22 cellular contexts compared by ENCODE assay signal in genomic region chr5:147731708-147732551, GRCh38. TPM values are rescaled to one million over a fixed set of nuclear protein-coding genes. Genes with fewer than 3 reads are reported as not detected.
"Had no signal": no experiment of that assay in that cellular context is flagged by ENCODE, and none has a peak within 500 bp of the region (broad histone marks: within the 10 kb centered on the region; RNA-seq: fewer than 3 reads in every experiment).

No MANE protein-coding gene starts in this region.

- H3K27me3 ChIP-seq: sigmoid colon, stomach, thyroid gland had no signal

- H3K4me2 ChIP-seq: smooth muscle cell had no signal

- H3K4me1 ChIP-seq: left ventricle myocardium inferior, sigmoid colon, stomach, thyroid gland had no signal

- H3K36me3 ChIP-seq: left ventricle myocardium inferior, sigmoid colon, stomach, thyroid gland had no signal

- H3K27ac ChIP-seq: left ventricle myocardium inferior, sigmoid colon, stomach, thyroid gland had no signal

- H3K9me3 ChIP-seq: left ventricle myocardium inferior, sigmoid colon, stomach, thyroid gland had no signal

- FAIRE-seq: TTC549 had no signal

- DNase-seq: activated CD4-positive, alpha-beta T cell treated with anti-CD3 and anti-CD28 coated beads for 36 hours; activated CD4-positive, alpha-beta T cell treated with anti-CD3 and anti-CD28 coated beads, Interleukin-2, amount 50 U/mL, for 48 hours; activated CD8-positive, alpha-beta memory T cell treated with anti-CD3 and anti-CD28 coated beads, Interleukin-2, amount 50 U/mL, for 48 hours; activated naive CD4-positive, alpha-beta T cell treated with Interleukin-2 at 50 U/mL for 16 hours; activated naive CD8-positive, alpha-beta T cell treated with anti-CD3 and anti-CD28 coated beads for 36 hours; activated T-cell treated with anti-CD3 and anti-CD28 coated beads, Interleukin-2, amount 50 U/mL, for 4 hours; effector CD4-positive, alpha-beta T cell; erythroblast; foreskin fibroblast; left ventricle myocardium inferior; mammary epithelial cell; nephron progenitor cell; retina; sigmoid colon; stimulated activated CD4-positive, alpha-beta T cell treated with anti-CD3 and anti-CD28 coated beads, Interleukin-15, amount 100 ng/mL, for 24 hours; stomach; T-helper 1 cell; thyroid gland had no signal

- H3K4me3 ChIP-seq: left ventricle myocardium inferior, sigmoid colon, smooth muscle cell, stomach, thyroid gland had no signal

- ATAC-seq: activated CD4-positive, alpha-beta T cell treated with anti-CD3 and anti-CD28 coated beads for 36 hours; activated T-cell treated with anti-CD3 and anti-CD28 coated beads, Interleukin-2, amount 50 U/mL, for 4 hours; stimulated activated memory B cell treated with anti-CD40 and anti-IgM and Interleukin-4, amounts not matched to agents 10 μg/mL and 1 μg/mL and 100 μg/mL, for 72 hours had no signal

RNA-seq across cellular contexts. Expression of gene JAKMIP2, which starts 50.6 kb away (rescaled TPM):
- total RNA-seq: myocyte had no signal
